In the genomic region with DNA sequence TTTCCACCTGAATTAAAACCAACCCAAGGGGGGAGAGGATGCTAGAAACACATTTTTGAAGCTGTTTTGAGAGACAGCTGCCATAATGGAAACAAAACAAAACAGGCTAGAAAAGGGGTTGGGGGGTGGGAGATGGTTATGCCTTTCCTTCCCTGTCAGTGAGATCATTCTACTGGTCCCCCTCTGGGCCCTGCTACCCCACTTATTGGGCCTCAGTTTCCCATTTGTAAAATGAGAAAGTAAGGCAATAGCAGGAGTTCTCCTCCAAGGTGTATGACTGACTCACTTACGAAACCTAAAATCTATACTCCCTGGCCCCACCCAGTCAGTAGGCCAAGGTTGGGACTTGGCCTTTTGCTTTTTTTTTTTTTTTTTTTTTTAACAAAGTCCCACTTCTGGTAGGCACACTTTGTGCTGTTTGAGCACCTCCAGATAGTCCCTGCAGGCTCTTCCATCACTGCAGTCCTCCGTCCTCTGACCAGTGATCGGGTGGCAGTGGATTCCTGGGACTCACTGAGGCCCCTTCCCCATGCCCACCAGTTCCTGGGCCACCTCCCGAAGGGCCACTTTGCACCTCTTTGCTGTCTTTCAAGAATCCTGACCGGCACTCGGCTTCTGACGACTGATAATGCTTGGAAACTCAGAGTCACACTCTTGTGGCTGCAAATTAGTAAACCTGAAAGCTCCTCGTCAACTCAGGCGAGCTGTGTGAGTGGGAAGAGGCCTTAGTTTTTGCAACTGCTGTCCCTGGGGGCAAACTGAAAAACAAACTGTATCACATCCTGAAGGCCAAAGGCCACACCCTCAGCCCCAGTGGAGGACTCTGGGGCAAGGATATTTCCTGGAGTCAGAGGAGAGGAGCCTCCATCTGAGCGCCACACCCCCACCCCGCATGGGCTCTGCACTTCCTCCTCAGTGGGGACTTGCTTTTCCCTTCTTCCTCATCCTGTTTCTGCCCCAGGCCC, we compare ENCODE assay signal across 8 cellular contexts. TPM values are rescaled to one million over a fixed set of nuclear protein-coding genes. Genes with fewer than 3 reads are reported as not detected.
A peak's percentile ranks its signal among the peaks of the same experiment; 100 is the strongest.
DNase-seq lines count a peak whose midpoint lies in the region; ATAC-seq and TF ChIP-seq lines count a peak whose summit lies in the region.

No MANE protein-coding gene starts in this region.

- TF ChIP-seq CTCF in glutamatergic neuron (IDR thresholded peaks at IDR 0.05; ENCODE audit: partially characterized antibody, unreplicated experiment): no peak

- ATAC-seq in GM18867 (IDR thresholded peaks at IDR 0.05; ENCODE audit: unreplicated experiment) (peak; percentile 79), HG02870 (IDR thresholded peaks at IDR 0.05; ENCODE audit: unreplicated experiment) (peak; percentile 76)

- peaks cover 66% of the 10 kb centered on the region for H3K4me1 Mint-ChIP-seq in T-helper 1 cell treated with Interleukin-12 subunit alpha and Interleukin-12 subunit beta and Interleukin-4 antibody, amounts not matched to agents 30 μg/mL and 1 μg/mL, for 36 hours (ENCODE audit: low read depth)
- H3K4me1 Mint-ChIP-seq in glutamatergic neuron (ENCODE audit: low read depth, unreplicated experiment): peaks cover 31% of the 10 kb centered on the region

- peak overlapping the region; percentile 100 for H3K27ac Mint-ChIP-seq in T-helper 1 cell treated with Interleukin-12 subunit alpha and Interleukin-12 subunit beta and Interleukin-4 antibody, amounts not matched to agents 30 μg/mL and 1 μg/mL, for 36 hours
- H3K27ac Mint-ChIP-seq in glutamatergic neuron (ENCODE audit: unreplicated experiment): no peak overlapping the region

- no peaks in the 10 kb centered on the region for H3K9me3 Mint-ChIP-seq in T-helper 1 cell treated with Interleukin-12 subunit alpha and Interleukin-12 subunit beta and Interleukin-4 antibody, amounts not matched to agents 30 μg/mL and 1 μg/mL, for 36 hours
- H3K9me3 Mint-ChIP-seq in glutamatergic neuron (ENCODE audit: unreplicated experiment): peaks cover 4% of the 10 kb centered on the region

- H3K4me3 Mint-ChIP-seq in T-helper 1 cell treated with Interleukin-12 subunit alpha and Interleukin-12 subunit beta and Interleukin-4 antibody, amounts not matched to agents 30 μg/mL and 1 μg/mL, for 36 hours: peak overlapping the region; percentile 79
- peak overlapping the region; percentile 55 for H3K4me3 Mint-ChIP-seq in glutamatergic neuron (ENCODE audit: unreplicated experiment)

- no peaks in the 10 kb centered on the region for H3K36me3 Mint-ChIP-seq in T-helper 1 cell treated with Interleukin-12 subunit alpha and Interleukin-12 subunit beta and Interleukin-4 antibody, amounts not matched to agents 30 μg/mL and 1 μg/mL, for 36 hours (ENCODE audit: low read depth)
- no peaks in the 10 kb centered on the region for H3K36me3 Mint-ChIP-seq in glutamatergic neuron (ENCODE audit: unreplicated experiment)

- DNase-seq in glutamatergic neuron (no peak), NCI-H510A (lab: John Stamatoyannopoulos, UW) (no peak), dedifferentiated amniotic fluid mesenchymal stem cell (ENCODE audit: extremely low spot score) (no peak), DMS79 treated with DMSO at 0.1 percent for 48 hours (lab: John Stamatoyannopoulos, UW) (no peak)
- peak; percentile 80 for DNase-seq in stimulated activated CD8-positive, alpha-beta memory T cell treated with anti-CD3 and anti-CD28 coated beads, Interleukin-4, amount 100 ng/mL, for 48 hours

- H3K27me3 Mint-ChIP-seq in T-helper 1 cell treated with Interleukin-12 subunit alpha and Interleukin-12 subunit beta and Interleukin-4 antibody, amounts not matched to agents 30 μg/mL and 1 μg/mL, for 36 hours (ENCODE audit: low read depth): no peaks in the 10 kb centered on the region
- peaks cover 7% of the 10 kb centered on the region for H3K27me3 Mint-ChIP-seq in glutamatergic neuron (ENCODE audit: unreplicated experiment)

RNA-seq across cellular contexts. Expression of a gene that starts 6.7 kb away (rescaled TPM):
- total RNA-seq in glutamatergic neuron (ENCODE audit: unreplicated experiment): 12.4 TPM

RNA-seq across cellular contexts. Expression of a gene that starts 56.6 kb away (rescaled TPM):
- total RNA-seq in glutamatergic neuron (ENCODE audit: unreplicated experiment): 137 TPM
